8 cellular contexts compared by ENCODE assay signal in the genomic region with DNA sequence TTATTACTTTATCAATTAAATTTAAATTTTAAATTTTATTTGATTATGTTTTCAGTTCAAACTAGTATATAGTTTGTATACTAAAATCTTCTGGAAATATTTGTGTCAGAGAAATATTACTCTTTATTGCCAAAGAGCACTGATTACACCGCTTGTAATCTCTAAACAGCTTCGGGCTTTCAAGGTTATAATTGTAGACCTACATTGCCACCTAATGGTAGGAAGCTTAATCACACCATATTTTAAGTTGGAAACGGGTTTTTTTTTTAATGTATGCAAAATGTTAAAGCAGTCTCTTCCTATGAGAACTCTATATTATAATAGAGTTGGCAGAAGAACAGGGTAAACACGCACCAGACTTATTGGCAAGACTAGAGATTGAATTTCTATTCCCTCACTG. TPM values are rescaled to one million over a fixed set of nuclear protein-coding genes. Genes with fewer than 3 reads are reported as not detected.
DNase-seq lines count a peak whose midpoint lies in the region; ATAC-seq and TF ChIP-seq lines count a peak whose summit lies in the region.

No MANE protein-coding gene starts in this region.

- H3K27me3 ChIP-seq in neuronal stem cell (ENCODE audit: control insufficient read depth in 3 of 3, insufficient read depth in 3 of 3, low read depth in 1 of 3, low read length in 3 of 3): peaks cover 0 to 12% (median 0%) of the 10 kb centered on the region in 3 experiments

- H3K4me2 ChIP-seq in neuronal stem cell (ENCODE audit: insufficient read depth, low read length, poor library complexity, severe bottlenecking): no peak overlapping the region

- no CpG with 5 or more reads among the region's 4 CpGs for WGBS in neuronal stem cell (ENCODE audit: extremely low coverage in 2 of 2, insufficient read length in 2 of 2, insufficient replicate concordance in 1 of 2), 2 donors

- TF ChIP-seq CTCF in AG10803 (conservative IDR thresholded peaks at IDR 0.05; ENCODE audit: low read length) (peak; percentile 77), GM13977 (IDR thresholded peaks at IDR 0.05; ENCODE audit: extremely low read depth, insufficient read depth, missing control alignments) (peak; percentile 60), foreskin fibroblast (IDR thresholded peaks at IDR 0.05; ENCODE audit: low read depth, low read length) (peak; percentile 39)

- H4K8ac ChIP-seq in neuronal stem cell (ENCODE audit: low read depth, low read length): no peak overlapping the region

- no peak overlapping the region for H3K27ac ChIP-seq in neuronal stem cell (replicated peaks; ENCODE audit: low read length)

- peak; percentile 51 for DNase-seq in AG10803 (ENCODE audit: low read depth)
- DNase-seq in GM13977 (ENCODE audit: low spot score): peak; percentile 44
- peak; percentile 51 for DNase-seq in HT-29 (ENCODE audit: low spot score)
- DNase-seq in SW 1271 (lab: John Stamatoyannopoulos, UW): peak; percentile 29 to 36
- DNase-seq in foreskin fibroblast: peak in 1 of 2 donors; percentile 71
- DNase-seq in renal cortical epithelial cell (ENCODE audit: low read depth): peak; percentile 52
- no peak for DNase-seq in neuronal stem cell (ENCODE audit: low spot score)

- no peak overlapping the region for H3K23ac ChIP-seq in neuronal stem cell (ENCODE audit: low read depth, low read length, poor library complexity)

- no peak overlapping the region for H3K18ac ChIP-seq in neuronal stem cell (ENCODE audit: low read length)

- H3K36me3 ChIP-seq in neuronal stem cell (replicated peaks in 1 of 2; ENCODE audit: control insufficient read depth in 2 of 2, insufficient read depth in 2 of 2, low read length in 2 of 2): no peaks in the 10 kb centered on the region

- H2BK15ac ChIP-seq in neuronal stem cell (ENCODE audit: low read length): no peak overlapping the region

- ATAC-seq in GM21515 (IDR thresholded peaks at IDR 0.05; ENCODE audit: unreplicated experiment): no peak

- H2BK120ac ChIP-seq in neuronal stem cell (ENCODE audit: low read depth, low read length): no peak overlapping the region

- no peak overlapping the region for H2AK5ac ChIP-seq in neuronal stem cell (ENCODE audit: low read depth, low read length)

- no peaks in the 10 kb centered on the region for H3K9me3 ChIP-seq in neuronal stem cell (replicated peaks in 1 of 2; ENCODE audit: control insufficient read depth in 2 of 2, insufficient read depth in 1 of 2, low read depth in 1 of 2, low read length in 2 of 2)

- H4K91ac ChIP-seq in neuronal stem cell (ENCODE audit: low read depth, low read length, poor library complexity): no peak overlapping the region

- H3K4me3 ChIP-seq in AG10803 (ENCODE audit: low read length): no peak overlapping the region
- no peak overlapping the region for H3K4me3 ChIP-seq in foreskin fibroblast (ENCODE audit: low read depth in 1 of 2, low read length in 2 of 2)
- no peak overlapping the region for H3K4me3 ChIP-seq in neuronal stem cell (ENCODE audit: low read length in 2 of 2)

- no peaks in the 10 kb centered on the region for H3K79me1 ChIP-seq in neuronal stem cell (ENCODE audit: low read depth, low read length)

- no peaks in the 10 kb centered on the region for H3K4me1 ChIP-seq in neuronal stem cell (ENCODE audit: control insufficient read depth in 2 of 2, insufficient read depth in 1 of 2, low read depth in 1 of 2, low read length in 2 of 2)

- in situ Hi-C loops in GM13977 (cut with MboI; ENCODE audit: low pct_unique_long_range_greater_than_20kb, low sequenced_read_pairs, unreplicated experiment): no loop called here

- no peak overlapping the region for H2BK12ac ChIP-seq in neuronal stem cell (ENCODE audit: low read length)

- H3K4ac ChIP-seq in neuronal stem cell (ENCODE audit: low read length): no peak overlapping the region

- no peak overlapping the region for H3K14ac ChIP-seq in neuronal stem cell (ENCODE audit: low read length)

- H2BK5ac ChIP-seq in neuronal stem cell (ENCODE audit: low read length): no peak overlapping the region

- H2AFZ ChIP-seq in neuronal stem cell (ENCODE audit: low read length): no peak overlapping the region

- no peak overlapping the region for H3K9ac ChIP-seq in neuronal stem cell (ENCODE audit: low read depth, low read length, poor library complexity)

RNA-seq across cellular contexts. Expression of gene NFXL1, which starts 19.4 kb away (rescaled TPM):
- 7.9 and 13.2 TPM in 2 replicates for total RNA-seq in HT-29 (2014; rRNA removed; shearing (Covaris generic))
- total RNA-seq in renal cortical epithelial cell: 6.8 and 17.3 TPM in 2 replicates
- 12.9 TPM for polyA plus RNA-seq in neuronal stem cell (2013, experiment 1 of 2)
- 11.8 TPM for polyA plus RNA-seq in neuronal stem cell (2013, experiment 2 of 2)
